31 cellular contexts compared by ENCODE assay signal in the genomic region with DNA sequence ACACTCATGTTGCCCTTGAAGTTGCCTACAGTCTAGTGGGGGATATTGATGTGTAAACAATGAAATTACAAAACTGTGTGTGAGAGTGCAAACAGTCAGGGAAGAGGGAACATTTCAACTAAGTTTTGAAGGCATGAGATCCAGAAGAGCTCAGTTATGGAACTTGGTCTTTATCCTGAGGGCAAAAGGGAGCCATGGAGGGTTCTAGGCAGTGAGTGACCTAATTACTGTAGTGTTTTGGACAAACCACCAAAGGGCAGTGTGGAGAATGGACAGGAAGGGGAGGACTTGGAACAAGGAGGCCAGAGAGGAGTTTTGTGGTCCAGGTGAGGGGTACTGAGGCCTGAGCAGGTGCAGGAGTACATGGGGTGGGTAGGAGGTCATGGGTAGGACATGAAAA.
"Had no signal": no experiment of that assay in that cellular context is flagged by ENCODE, and none has a peak within 500 bp of the region (broad histone marks: within the 10 kb centered on the region; RNA-seq: fewer than 3 reads in every experiment).

No MANE protein-coding gene starts in this region.

- H3K36me3 ChIP-seq: adrenal gland, cardiac muscle cell had no signal

- H3K9me3 ChIP-seq: adrenal gland had no signal

- H3K27ac ChIP-seq: adrenal gland, cardiac muscle cell, VCaP had no signal

- H3K4me1 ChIP-seq: adrenal gland had no signal

- DNase-seq: activated B cell treated with CpG ODN at 0.5 μM for 24 hours; activated CD4-positive, alpha-beta memory T cell treated with anti-CD3 and anti-CD28 coated beads for 36 hours; activated CD4-positive, alpha-beta T cell treated with anti-CD3 and anti-CD28 coated beads for 4 hours; activated CD4-positive, alpha-beta T cell treated with anti-CD3 and anti-CD28 coated beads, Interleukin-2, amount 10 ng/mL, durations not matched to agents 24 days and 14 days; activated CD4-positive, alpha-beta T cell treated with anti-CD3 and anti-CD28 coated beads, Interleukin-2, amount 50 U/mL, for 1 hour; activated CD4-positive, alpha-beta T cell treated with anti-CD3 and anti-CD28 coated beads, Interleukin-2, amount 50 U/mL, for 4 hours; activated CD4-positive, CD25-positive, alpha-beta regulatory T cell treated with anti-CD3 and anti-CD28 coated beads, Interleukin-2, amount 50 U/mL, for 72 hours; activated CD8-positive, alpha-beta memory T cell treated with anti-CD3 and anti-CD28 coated beads, Interleukin-2, amount 50 U/mL, for 4 hours; activated CD8-positive, alpha-beta T cell treated with anti-CD3 and anti-CD28 coated beads for 36 hours; activated effector memory CD4-positive, alpha-beta T cell treated with anti-CD3 and anti-CD28 coated beads, Interleukin-2, amount 50 U/mL, for 16 hours; activated gamma-delta T cell treated with Interleukin-2 at 50 U/mL for 16 hours; activated naive CD4-positive, alpha-beta T cell; activated naive CD4-positive, alpha-beta T cell treated with anti-CD3 and anti-CD28 coated beads for 36 hours; activated naive CD4-positive, alpha-beta T cell treated with anti-CD3 and anti-CD28 coated beads, Interleukin-2, amount 50 U/mL, for 16 hours; activated naive CD8-positive, alpha-beta T cell treated with anti-CD3 and anti-CD28 coated beads for 36 hours; activated T-cell treated with anti-CD3 and anti-CD28 coated beads for 4 hours; activated T-cell treated with anti-CD3 and anti-CD28 coated beads, Interleukin-2, amount 50 U/mL, for 1 hour; activated T-cell treated with anti-CD3 and anti-CD28 coated beads, Interleukin-2, amount 50 U/mL, for 4 hours; activated T-cell treated with anti-CD3 and anti-CD28 coated beads, Interleukin-2, amount 50 U/mL, for 72 hours; adrenal gland; amniotic stem cell; aorta; central memory CD4-positive, alpha-beta T cell; T-helper 1 cell; T-helper 2 cell; T-helper 9 cell had no signal

- H3K27me3 ChIP-seq: adrenal gland, cardiac muscle cell had no signal

- FAIRE-seq: TTC549 had no signal

- H3K4me3 ChIP-seq: adrenal gland, cardiac muscle cell had no signal

- ATAC-seq: activated CD8-positive, alpha-beta T cell treated with anti-CD3 and anti-CD28 coated beads for 36 hours; activated naive CD4-positive, alpha-beta T cell treated with anti-CD3 and anti-CD28 coated beads, Interleukin-2, amount 50 U/mL, for 72 hours; activated T-cell treated with anti-CD3 and anti-CD28 coated beads, Interleukin-2, amount 50 U/mL, for 4 hours; activated T-cell treated with anti-CD3 and anti-CD28 coated beads, Interleukin-2, amount 50 U/mL, for 72 hours; activated T-helper 17 cell treated with anti-CD3 and anti-CD28 coated beads, Interleukin-2, amount 50 U/mL, for 72 hours had no signal
